Comparison of ENCODE assay signal across 8 cellular contexts in the genomic region with DNA sequence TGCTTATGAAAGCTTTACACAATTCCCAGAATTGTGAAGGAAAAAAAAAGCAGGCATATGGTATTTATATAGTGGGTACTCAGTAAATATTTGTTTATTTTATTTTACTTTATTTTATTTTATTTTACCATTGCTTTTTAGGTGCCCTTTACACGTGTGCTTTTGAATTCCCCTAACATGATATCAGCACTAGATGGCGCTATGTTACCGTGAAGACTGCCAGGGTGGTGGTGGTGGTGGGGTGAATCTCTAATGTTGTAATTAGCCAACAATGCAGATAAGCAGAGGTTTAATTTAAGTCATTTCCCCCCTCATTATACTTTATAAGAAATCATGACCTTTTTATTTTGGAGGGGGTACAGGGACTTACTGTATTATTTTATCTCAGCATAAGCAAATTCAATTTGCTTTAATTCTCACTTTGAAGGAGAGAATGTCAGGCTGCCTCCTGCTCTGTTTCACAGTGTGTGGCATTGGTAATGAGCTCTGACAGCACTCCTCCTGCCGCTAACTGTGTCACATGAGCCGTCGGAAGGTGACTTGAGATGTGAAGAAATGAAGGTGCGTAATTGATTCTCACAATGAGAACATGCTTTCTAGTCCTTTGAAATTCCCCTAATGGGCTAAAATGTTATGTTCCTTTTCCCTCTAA.
A peak's percentile ranks its signal among the peaks of the same experiment; 100 is the strongest.
DNase-seq lines count a peak whose midpoint lies in the region; ATAC-seq and TF ChIP-seq lines count a peak whose summit lies in the region.

No MANE protein-coding gene starts in this region.

- no CpG with 5 or more reads among the region's 7 CpGs for WGBS in mesendoderm (ENCODE audit: extremely low coverage, insufficient coverage, low lambda C conversion rate)

- H3F3A ChIP-seq in PC-3 (ENCODE audit: low read length, unreplicated experiment) = no peaks in the 10 kb centered on the region

- no peak overlapping the region for H2BK15ac ChIP-seq in mesendoderm (replicated peaks; ENCODE audit: low read depth)

- no peak overlapping the region for H2BK120ac ChIP-seq in mesendoderm (ENCODE audit: low read depth, low read length)

- TF ChIP-seq CTCF in PC-3 (conservative IDR thresholded peaks at IDR 0.05; ENCODE audit: low read depth, low read length) = peak; percentile 68

- POLR2A ChIA-PET in PC-3 (lab: Charles Lee; ENCODE audit: unreplicated experiment) = no interaction called here

- no peaks in the 10 kb centered on the region for H3K79me1 ChIP-seq in mesendoderm (ENCODE audit: low read length)

- peaks cover 7% of the 10 kb centered on the region; the same call in 1 of the 2 replicates for H3K27me3 ChIP-seq in PC-3 (ENCODE audit: low read length)
- H3K27me3 ChIP-seq in mesendoderm (ENCODE audit: insufficient read depth, low read length, poor library complexity) = no peaks in the 10 kb centered on the region

- CTCF ChIA-PET in PC-3 (lab: Charles Lee) = no interaction called here

- H2BK5ac ChIP-seq in mesendoderm (ENCODE audit: low read length) = no peak overlapping the region

- H4K8ac ChIP-seq in mesendoderm (ENCODE audit: low read depth, low read length) = no peak overlapping the region

- no peaks in the 10 kb centered on the region for H3K9me2 ChIP-seq in PC-3 (replicated peaks; ENCODE audit: low read length)

- H3K4me3 ChIP-seq in PC-3 (ENCODE audit: low read length) (no peak overlapping the region), mesendoderm (ENCODE audit: low read length) (no peak overlapping the region)

- DNase-seq in CD1c-positive myeloid dendritic cell (ENCODE audit: extremely low spot score) (peak; percentile 38), PC-3 (peak; percentile 70), dermis blood vessel endothelial cell (peak; percentile 78), mesendoderm (peak; percentile 82), cerebellar nuclear complex (lab: John Stamatoyannopoulos, UW) (no peak)

- no peak overlapping the region for H3K18ac ChIP-seq in mesendoderm (ENCODE audit: low read length)

- H2AK5ac ChIP-seq in mesendoderm (ENCODE audit: low read length) = no peak overlapping the region

- no peak overlapping the region for H3K23ac ChIP-seq in mesendoderm (ENCODE audit: low read length)

- H3K4ac ChIP-seq in mesendoderm (ENCODE audit: low read depth, low read length) = no peak overlapping the region

- H3K27ac ChIP-seq in PC-3 (ENCODE audit: low read length) (no peak overlapping the region), mesendoderm (ENCODE audit: low read depth, low read length) (no peak overlapping the region)

- H3K79me2 ChIP-seq in PC-3 (ENCODE audit: low read length) = no peaks in the 10 kb centered on the region
- no peaks in the 10 kb centered on the region for H3K79me2 ChIP-seq in mesendoderm (ENCODE audit: control insufficient read depth, insufficient read depth, low read length)

- H3K56ac ChIP-seq in mesendoderm (ENCODE audit: low read length) = no peak overlapping the region

- H4K5ac ChIP-seq in mesendoderm (ENCODE audit: low read length) = no peak overlapping the region

- TF ChIP-seq POLR2A in GM18505 (IDR thresholded peaks at IDR 0.05; ENCODE audit: borderline replicate concordance, extremely low read depth, insufficient read depth, insufficient read length) = no peak

- no TSS peak for BruUV-seq in PC-3 (replicated peaks; lab: Mats Ljungman, UMichigan)

- H3K9me3 ChIP-seq in PC-3 (ENCODE audit: low read length) = no peaks in the 10 kb centered on the region

- ATAC-seq in GM18505 (IDR thresholded peaks at IDR 0.05; ENCODE audit: unreplicated experiment) (peak; percentile 59), HG03442 (IDR thresholded peaks at IDR 0.05; ENCODE audit: unreplicated experiment) (peak; percentile 69), PC-3 (no peak), GM21737 (IDR thresholded peaks at IDR 0.05; ENCODE audit: unreplicated experiment) (no peak)

- no peak overlapping the region for H2AFZ ChIP-seq in PC-3 (ENCODE audit: low read length)

- H3K9ac ChIP-seq in PC-3 (ENCODE audit: low read length) (no peak overlapping the region), mesendoderm (ENCODE audit: low read length) (no peak overlapping the region)

- H3K4me2 ChIP-seq in PC-3 (ENCODE audit: low read length) = no peak overlapping the region
- H3K4me2 ChIP-seq in mesendoderm (ENCODE audit: low read length) = no peak overlapping the region

- intact Hi-C loops in PC-3 (cut with micrococcal nuclease) = loop anchor here (5.0 kb wide), 1 partner anchor 773 kb away; no protein-coding TSS in a partner anchor

- H3K36me3 ChIP-seq in PC-3 (ENCODE audit: low read depth, low read length) (no peaks in the 10 kb centered on the region), mesendoderm (ENCODE audit: control insufficient read depth, insufficient read depth, low read length) (no peaks in the 10 kb centered on the region)

- H3K4me1 ChIP-seq in PC-3 (ENCODE audit: insufficient read depth, low read length) (no peaks in the 10 kb centered on the region), mesendoderm (ENCODE audit: control insufficient read depth, low read depth, low read length) (peaks cover 12% of the 10 kb centered on the region)

- no peaks in the 10 kb centered on the region for H4K20me1 ChIP-seq in PC-3 (ENCODE audit: low read length)

Comparison
In these comparisons a context has a peak if more than half of its experiments do, and no peak if none do; other contexts are left out.
1. DNase-seq: peak in CD1c-positive myeloid dendritic cell (single experiment), PC-3 (single experiment), dermis blood vessel endothelial cell (single experiment) and mesendoderm (single experiment); none in cerebellar nuclear complex (0 of 2).
2. ATAC-seq: peak in GM18505 (single experiment) and HG03442 (single experiment); none in PC-3 (single experiment) and GM21737 (single experiment).